ENCODE assay signal across 12 cellular contexts in genomic region chrX:107157618-107158017, GRCh38. TPM values are rescaled to one million over a fixed set of nuclear protein-coding genes. Genes with fewer than 3 reads are reported as not detected.
"Had no signal": no experiment of that assay in that cellular context is flagged by ENCODE, and none has a peak within 500 bp of the region (broad histone marks: within the 10 kb centered on the region; RNA-seq: fewer than 3 reads in every experiment).

No MANE protein-coding gene starts in this region.

RNA-seq across cellular contexts. Expression of gene NUP62CL, which starts 48.6 kb away (rescaled TPM):
- total RNA-seq: RPMI7951, SJCRH30, SJSA1 had no signal

RNA-seq across cellular contexts. Expression of gene DNAAF6, which starts 48.8 kb away (rescaled TPM):
- total RNA-seq: OCI-LY7, PC-3, PC-9, Peyer's patch, Right ventricle myocardium inferior, Right ventricle myocardium superior, RPMI7951, SJCRH30, SJSA1, SK-MEL-5, T-cell had no signal
- polyA plus RNA-seq: SK-N-SH had no signal
